ENCODE assay signal across 11 cellular contexts in the genomic region with DNA sequence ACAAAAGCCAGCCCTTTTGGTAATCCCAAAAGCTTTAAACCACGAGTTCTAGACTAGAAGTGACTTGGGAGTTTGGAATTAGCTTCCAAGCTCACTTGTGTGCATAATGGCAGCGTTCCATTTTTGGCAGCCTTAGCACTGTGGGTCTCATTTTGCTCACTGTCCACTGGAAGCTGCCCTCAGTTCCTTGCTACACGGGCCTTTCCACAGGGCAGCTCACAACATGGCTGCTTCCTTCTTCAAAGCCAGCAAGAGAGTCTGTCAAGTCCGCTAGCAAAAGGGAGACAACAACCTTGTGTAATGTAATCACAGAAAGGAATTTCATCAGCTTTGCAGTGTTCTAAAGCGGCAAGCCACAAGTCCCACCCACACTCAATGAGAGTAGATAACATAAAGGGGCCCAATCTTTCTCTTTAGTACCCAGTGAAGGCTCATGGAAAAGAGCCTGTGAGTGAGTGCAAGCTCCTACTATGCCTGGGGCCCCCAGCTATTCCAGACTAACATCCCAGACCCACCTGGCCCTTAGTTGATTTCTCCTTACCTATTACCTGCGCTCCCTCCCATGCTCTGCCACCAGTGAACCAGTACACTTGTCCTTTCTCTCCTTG.
DNase-seq lines count a peak whose midpoint lies in the region; ATAC-seq, FAIRE-seq and TF ChIP-seq lines count a peak whose summit lies in the region.
"Had no signal": no experiment of that assay in that cellular context is flagged by ENCODE, and none has a peak within 500 bp of the region (broad histone marks: within the 10 kb centered on the region; RNA-seq: fewer than 3 reads in every experiment).

No MANE protein-coding gene starts in this region.

- CTCF ChIA-PET in K562 (lab: Yijun Ruan, JAX; ENCODE audit: low intra/inter-chr PET ratio) = no interaction called here

- no peaks in the 10 kb centered on the region for H3K27me3 ChIP-seq in K562 (ENCODE audit: control insufficient read depth in 2 of 2, insufficient read depth in 2 of 2, low read length in 2 of 2)
- H3K27me3 ChIP-seq in neutrophil = no peaks in the 10 kb centered on the region

- H3K4me2 ChIP-seq in K562 (ENCODE audit: insufficient read depth, low read length) = peak overlapping the region; percentile 70

- H3K4me3 Mint-ChIP-seq in T-helper 2 cell treated with Interferon-gamma antibody and Interleukin-4, amounts not matched to agents 5 μg/mL and 100 μg/mL, for 36 hours = no peak overlapping the region
- H3K4me3 Mint-ChIP-seq: T-helper 1 cell treated with Interleukin-12 subunit alpha and Interleukin-12 subunit beta and Interleukin-4 antibody, amounts not matched to agents 30 μg/mL and 1 μg/mL, for 36 hours had no signal

- TF ChIP-seq RAD21 in K562 (CRISPR knock-in tag; conservative IDR thresholded peaks at IDR 0.05 in 1 of 2, IDR thresholded peaks at IDR 0.05 in 1 of 2) = peak; percentile 33 to 37; a peak in 1 of 4 replicates

- H3K4me3 ChIP-seq in K562 (no peak overlapping the region), neutrophil (ENCODE audit: low read depth in 1 of 2, low read length in 1 of 2) (peak overlapping the region; percentile 31 to 38)

- H3K9me3 Mint-ChIP-seq in T-helper 2 cell treated with Interferon-gamma antibody and Interleukin-4, amounts not matched to agents 5 μg/mL and 100 μg/mL, for 36 hours = no peaks in the 10 kb centered on the region

- peak overlapping the region; percentile 80; a peak in 3 of 4 replicates for H3K9ac ChIP-seq in K562 (ENCODE audit: insufficient read depth in 1 of 2, low read depth in 2 of 2, low read length in 2 of 2)

- peaks cover 2% of the 10 kb centered on the region for H3K36me3 Mint-ChIP-seq in T-helper 2 cell treated with Interferon-gamma antibody and Interleukin-4, amounts not matched to agents 5 μg/mL and 100 μg/mL, for 36 hours (ENCODE audit: low read depth)

- H3K36me3 ChIP-seq in K562 (ENCODE audit: control insufficient read depth, insufficient read depth, low read length) = no peaks in the 10 kb centered on the region
- H3K36me3 ChIP-seq in neutrophil = no peaks in the 10 kb centered on the region

- peaks cover 3% of the 10 kb centered on the region for H3K27me3 Mint-ChIP-seq in T-helper 2 cell treated with Interferon-gamma antibody and Interleukin-4, amounts not matched to agents 5 μg/mL and 100 μg/mL, for 36 hours (ENCODE audit: low read depth)

- TF ChIP-seq CTCF in K562 (IDR thresholded peaks at IDR 0.05 in 2 of 3, conservative IDR thresholded peaks at IDR 0.05 in 1 of 3; ENCODE audit: insufficient read depth in 2 of 3, low read depth in 1 of 3, low read length in 3 of 3) (no peak), neutrophil (IDR thresholded peaks at IDR 0.05) (no peak)

- peak overlapping the region; percentile 71 for H3K27ac Mint-ChIP-seq in T-helper 2 cell treated with Interferon-gamma antibody and Interleukin-4, amounts not matched to agents 5 μg/mL and 100 μg/mL, for 36 hours

- H3K4me1 Mint-ChIP-seq in T-helper 2 cell treated with Interferon-gamma antibody and Interleukin-4, amounts not matched to agents 5 μg/mL and 100 μg/mL, for 36 hours (ENCODE audit: low read depth) = peaks cover 10% of the 10 kb centered on the region

- H4K20me1 ChIP-seq in K562 (replicated peaks; ENCODE audit: control insufficient read depth, insufficient read depth, low read length) = no peaks in the 10 kb centered on the region

- peak; percentile 92 for ATAC-seq in K562
- no peak for ATAC-seq in GM21390 (IDR thresholded peaks at IDR 0.05; ENCODE audit: unreplicated experiment)

- FAIRE-seq in K562 (lab: Jason Lieb, UNC) = peak; percentile 88

- no peaks in the 10 kb centered on the region for H3K9me1 ChIP-seq in K562 (ENCODE audit: control insufficient read depth, insufficient read depth, low read length)

- BruUV-seq in K562 (replicated peaks; lab: Mats Ljungman, UMichigan) = no TSS peak

- intact Hi-C loops in K562 (cut with micrococcal nuclease) = loop anchor here (2.0 kb wide), 1 partner anchor 25 kb away; no protein-coding TSS in a partner anchor

- WGBS in K562 (ENCODE audit: insufficient coverage, low coverage, missing lambda C conversion rate) = 12% methylated on average over 6 of the region's 6 CpGs

- no peak for DNase-seq in T-helper 2 cell treated with Interferon-gamma antibody and Interleukin-4, amounts not matched to agents 5 μg/mL and 100 μg/mL, for 36 hours (ENCODE audit: low spot score)
- DNase-seq in T-helper 2 cell (no peak), NOMO-1 treated with dmso at 0.1 percent for 144 hours (lab: John Stamatoyannopoulos, UW; ENCODE audit: unreplicated experiment) (peak; percentile 44), K562 (ENCODE audit: extremely low read depth in 1 of 4, low spot score in 3 of 4) (peak; percentile 37 to 81 (median 58)), HT-29 (ENCODE audit: low spot score) (no peak), epidermal melanocyte (ENCODE audit: insufficient read length, low spot score) (no peak)
- DNase-seq: activated gamma-delta T cell, NCI-H446 had no signal

- POLR2A ChIA-PET in K562 (lab: Yijun Ruan, JAX) = interaction anchor here (0.6 to 3.4 kb wide), 14 partner anchors 9 to 311 kb away, joined by 3 to 26 read pairs (median 4); no protein-coding TSS in a partner anchor

- no peaks in the 10 kb centered on the region for H3K79me2 ChIP-seq in K562 (ENCODE audit: control insufficient read depth, insufficient read depth, low read length)

- TF ChIP-seq EP300 in K562 (IDR thresholded peaks at IDR 0.05; ENCODE audit: low read length) = peak; percentile 88

- in situ Hi-C loops in K562 (cut with MboI) = no loop called here

- peak overlapping the region; percentile 79 for H2AFZ ChIP-seq in K562 (ENCODE audit: low read depth, low read length)

- H3K4me1 ChIP-seq in K562 (replicated peaks in 1 of 2; ENCODE audit: control insufficient read depth in 2 of 2, insufficient read depth in 2 of 2, low read length in 2 of 2) (peaks cover 10 to 36% of the 10 kb centered on the region in 2 experiments; a peak in 4 of 5 replicates), neutrophil (ENCODE audit: control insufficient read depth in 1 of 2, insufficient read depth in 1 of 2, low read depth in 1 of 2, low read length in 1 of 2) (peaks cover 31 to 46% of the 10 kb centered on the region in 2 experiments)

- no peaks in the 10 kb centered on the region for H3K9me3 ChIP-seq in K562 (replicated peaks; ENCODE audit: control insufficient read depth, insufficient read depth, low read depth, low read length)
- no peaks in the 10 kb centered on the region for H3K9me3 ChIP-seq in neutrophil

- peak; percentile 61; the same call in 1 of the 2 replicates for TF ChIP-seq POLR2A in K562 (conservative IDR thresholded peaks at IDR 0.05)

- peak overlapping the region; percentile 84 for H3K27ac ChIP-seq in K562 (ENCODE audit: extremely low read depth, low read depth, low read length)
- H3K27ac ChIP-seq in neutrophil = peak overlapping the region; percentile 84

TF ChIP-seq in K562, 482 proteins besides CTCF, POLR2A, EP300 and RAD21 (continues in another document):
- TF ChIP-seq NCOA1 (IDR thresholded peaks at IDR 0.05; ENCODE audit: low read depth) (no peak), CC2D1A (IDR thresholded peaks at IDR 0.05) (no peak), GABPB1 (CRISPR knock-in tag; IDR thresholded peaks at IDR 0.05) (peak; percentile 40; the same call in 1 of the 2 replicates), HDAC8 (tag; IDR thresholded peaks at IDR 0.05) (0 out of 2 replicates have a peak, but pooled peaks have one; percentile 51), PCBP2 (IDR thresholded peaks at IDR 0.05; ENCODE audit: low read depth, low read length, poor library complexity, severe bottlenecking) (no peak), TFAM (CRISPR knock-in tag; conservative IDR thresholded peaks at IDR 0.05) (no peak), NCOA2 (IDR thresholded peaks at IDR 0.05; ENCODE audit: partially characterized antibody in 2 of 2) (no peak), LEF1 (IDR thresholded peaks at IDR 0.05) (peak; percentile 61; the same call in 1 of the 2 replicates), ELF2 (CRISPR knock-in tag; IDR thresholded peaks at IDR 0.05) (no peak), SIN3B (IDR thresholded peaks at IDR 0.05; ENCODE audit: low read depth) (no peak), LCOR (CRISPR knock-in tag; IDR thresholded peaks at IDR 0.05) (0 out of 2 replicates have a peak, but pooled peaks have one; percentile 55)
- TF ChIP-seq, protein P1, sequence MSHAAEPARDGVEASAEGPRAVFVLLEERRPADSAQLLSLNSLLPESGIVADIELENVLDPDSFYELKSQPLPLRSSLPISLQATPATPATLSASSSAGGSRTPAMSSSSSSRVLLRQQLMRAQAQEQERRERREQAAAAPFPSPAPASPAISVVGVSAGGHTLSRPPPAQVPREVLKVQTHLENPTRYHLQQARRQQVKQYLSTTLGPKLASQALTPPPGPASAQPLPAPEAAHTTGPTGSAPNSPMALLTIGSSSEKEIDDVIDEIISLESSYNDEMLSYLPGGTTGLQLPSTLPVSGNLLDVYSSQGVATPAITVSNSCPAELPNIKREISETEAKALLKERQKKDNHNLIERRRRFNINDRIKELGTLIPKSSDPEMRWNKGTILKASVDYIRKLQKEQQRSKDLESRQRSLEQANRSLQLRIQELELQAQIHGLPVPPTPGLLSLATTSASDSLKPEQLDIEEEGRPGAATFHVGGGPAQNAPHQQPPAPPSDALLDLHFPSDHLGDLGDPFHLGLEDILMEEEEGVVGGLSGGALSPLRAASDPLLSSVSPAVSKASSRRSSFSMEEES (CRISPR knock-in tag; IDR thresholded peaks at IDR 0.05) = no peak
- TF ChIP-seq, protein P2, sequence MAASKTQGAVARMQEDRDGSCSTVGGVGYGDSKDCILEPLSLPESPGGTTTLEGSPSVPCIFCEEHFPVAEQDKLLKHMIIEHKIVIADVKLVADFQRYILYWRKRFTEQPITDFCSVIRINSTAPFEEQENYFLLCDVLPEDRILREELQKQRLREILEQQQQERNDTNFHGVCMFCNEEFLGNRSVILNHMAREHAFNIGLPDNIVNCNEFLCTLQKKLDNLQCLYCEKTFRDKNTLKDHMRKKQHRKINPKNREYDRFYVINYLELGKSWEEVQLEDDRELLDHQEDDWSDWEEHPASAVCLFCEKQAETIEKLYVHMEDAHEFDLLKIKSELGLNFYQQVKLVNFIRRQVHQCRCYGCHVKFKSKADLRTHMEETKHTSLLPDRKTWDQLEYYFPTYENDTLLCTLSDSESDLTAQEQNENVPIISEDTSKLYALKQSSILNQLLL (CRISPR knock-in tag; IDR thresholded peaks at IDR 0.05; ENCODE audit: borderline replicate concordance) = no peak

Comparison
In these comparisons a context has a peak if more than half of its experiments do, and no peak if none do; other contexts are left out.
1. DNase-seq: peak in NOMO-1 treated with dmso at 0.1 percent for 144 hours (single experiment) and K562 (4 of 4); none in T-helper 2 cell treated with Interferon-gamma antibody and Interleukin-4, amounts not matched to agents 5 μg/mL and 100 μg/mL, for 36 hours (single experiment), T-helper 2 cell (0 of 5), HT-29 (single experiment) and epidermal melanocyte (single experiment).